18 cellular contexts compared by ENCODE assay signal in the genomic region with DNA sequence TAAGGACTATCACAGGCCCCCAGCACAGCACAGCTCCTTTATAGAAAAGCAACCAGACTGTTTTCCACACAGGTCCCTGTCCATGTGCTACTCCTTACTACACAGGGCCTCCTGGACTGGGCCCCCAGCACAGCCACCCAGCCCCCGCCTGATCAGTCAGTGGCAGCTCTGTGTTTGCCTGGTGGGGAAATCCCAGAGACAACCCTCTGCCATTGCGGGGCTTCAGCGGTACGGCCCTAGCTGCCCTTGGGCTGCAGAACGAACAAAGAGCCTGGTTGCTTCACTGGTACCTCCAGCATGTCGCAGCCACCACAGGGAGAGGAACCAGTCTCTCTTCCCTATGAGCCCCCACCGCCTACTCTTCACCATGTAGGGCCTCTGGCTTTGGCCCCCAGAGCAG.
"Had no signal": no experiment of that assay in that cellular context is flagged by ENCODE, and none has a peak within 500 bp of the region (broad histone marks: within the 10 kb centered on the region; RNA-seq: fewer than 3 reads in every experiment).

No MANE protein-coding gene starts in this region.

- H3K4me2 ChIP-seq: SK-N-SH had no signal

- H3K4me3 ChIP-seq: MG63 had no signal

- DNase-seq: Karpas-422, KG1, MG63, NCI-H1092 treated with DMSO at 0.1 percent for 48 hours, NCI-H1436, NCI-H187, NCI-H2029, NCI-H2081 treated with DMSO at 0.1 percent for 48 hours, NCI-H2171, NCI-H226, NCI-H446, NCI-H510A, NCI-H524 treated with DMSO at 0.1 percent for 48 hours, NCI-H774, SHP77, SK-N-SH, SW 1271 had no signal

- H3K27me3 ChIP-seq: MG63 had no signal

- H3K9ac ChIP-seq: SK-N-SH had no signal

- H3K27ac ChIP-seq: RWPE1 had no signal
